8 cellular contexts compared by ENCODE assay signal in the genomic region with DNA sequence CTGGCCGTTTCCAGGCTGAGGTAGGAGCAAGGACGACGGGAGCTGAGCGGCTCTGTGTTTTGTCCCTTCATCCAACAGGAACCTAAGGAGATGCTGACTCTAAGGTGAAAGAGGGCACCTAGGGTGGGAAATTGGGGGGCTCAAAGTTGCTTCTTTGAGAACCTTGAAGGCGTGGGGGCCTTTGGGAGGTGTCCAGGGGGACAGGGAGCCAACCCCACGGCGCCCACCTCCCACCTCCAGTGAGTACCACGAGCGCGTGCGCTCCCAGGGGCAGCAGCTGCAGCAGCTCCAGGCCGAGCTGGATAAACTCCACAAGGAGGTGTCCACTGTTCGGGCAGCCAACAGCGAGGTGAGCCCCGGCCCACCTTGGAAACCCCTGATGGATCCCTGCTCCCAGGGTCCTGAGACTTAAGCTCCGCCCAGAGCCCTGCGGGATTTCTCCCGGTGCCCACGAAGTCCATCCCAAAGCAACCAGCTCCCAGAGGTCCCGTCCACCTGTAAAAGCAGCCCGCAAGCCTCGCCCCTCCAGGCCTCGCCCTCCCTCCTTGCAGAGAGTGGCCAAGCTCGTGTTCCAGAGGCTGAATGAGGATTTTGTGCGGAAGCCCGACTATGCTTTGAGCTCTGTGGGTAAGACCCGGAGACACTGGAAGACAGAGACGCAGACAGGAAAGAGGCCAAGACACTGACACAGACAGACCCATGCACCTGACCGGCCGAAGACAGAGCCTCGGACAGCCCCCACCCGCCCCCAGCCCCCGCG. TPM values are rescaled to one million over a fixed set of nuclear protein-coding genes. Genes with fewer than 3 reads are reported as not detected.
A peak's percentile ranks its signal among the peaks of the same experiment; 100 is the strongest.
DNase-seq lines count a peak whose midpoint lies in the region; ATAC-seq, FAIRE-seq and TF ChIP-seq lines count a peak whose summit lies in the region.

No MANE protein-coding gene starts in this region.

- H4K20me1 ChIP-seq in OCI-LY1 (ENCODE audit: insufficient read depth, low read length) (no peaks in the 10 kb centered on the region), K562 (replicated peaks; ENCODE audit: control insufficient read depth, insufficient read depth, low read length) (no peaks in the 10 kb centered on the region)

- TF ChIP-seq POLR2A in K562 (conservative IDR thresholded peaks at IDR 0.05), result no peak
- TF ChIP-seq POLR2A in tibial nerve (IDR thresholded peaks at IDR 0.05), result no peak

- no peak for TF ChIP-seq EP300 in K562 (IDR thresholded peaks at IDR 0.05; ENCODE audit: low read length)
- no peak for TF ChIP-seq EP300 in tibial nerve (IDR thresholded peaks at IDR 0.05)

- FAIRE-seq in K562 (lab: Jason Lieb, UNC), result no peak

- H3K27me3 ChIP-seq in OCI-LY1 (ENCODE audit: insufficient read depth, low read length) (no peaks in the 10 kb centered on the region), K562 (ENCODE audit: control insufficient read depth in 2 of 2, insufficient read depth in 2 of 2, low read length in 2 of 2) (no peaks in the 10 kb centered on the region), tibial nerve (no peaks in the 10 kb centered on the region)

- intact Hi-C loops in K562 (cut with micrococcal nuclease), result loop anchor here (5.0 to 10.0 kb wide), 2 partner anchors 44 to 154 kb away; a partner anchor contains a TSS

- 86% methylated on average over 26 of the region's 34 CpGs for WGBS in K562 (ENCODE audit: insufficient coverage, low coverage, missing lambda C conversion rate)
- WGBS in tibial nerve, 2 donors, result 6 to 17% methylated on average over 13 to 19 of the region's 34 CpGs

- H3K4me2 ChIP-seq in OCI-LY1 (ENCODE audit: low read length) (peak overlapping the region; percentile 99), K562 (ENCODE audit: insufficient read depth, low read length) (peak overlapping the region; percentile 75)

- no TSS peak for BruUV-seq in K562 (replicated peaks; lab: Mats Ljungman, UMichigan)

- H3K79me2 ChIP-seq in OCI-LY1 (ENCODE audit: insufficient read depth, low read length) (no peaks in the 10 kb centered on the region), K562 (ENCODE audit: control insufficient read depth, insufficient read depth, low read length) (0 out of 3 replicates have a peak, but pooled peaks cover 4% of the 10 kb centered on the region)

- H3K9me3 ChIP-seq in OCI-LY1 (ENCODE audit: low read length), result no peaks in the 10 kb centered on the region
- H3K9me3 ChIP-seq in K562 (replicated peaks; ENCODE audit: control insufficient read depth, insufficient read depth, low read depth, low read length), result no peaks in the 10 kb centered on the region
- H3K9me3 ChIP-seq in tibial nerve, result no peaks in the 10 kb centered on the region

- POLR2A ChIA-PET in K562 (lab: Yijun Ruan, JAX), result interaction anchor here (0.5 to 0.7 kb wide), 2 partner anchors 8 to 153 kb away, joined by 3 to 6 read pairs; a partner anchor contains a TSS
- POLR2A ChIA-PET in HEK293T (lab: Yijun Ruan, JAX), result interaction anchor here (0.5 to 6.1 kb wide), 7 partner anchors 9 to 1278 kb away, joined by 3 to 44 read pairs (median 5); a partner anchor contains a TSS

- no peaks in the 10 kb centered on the region for H3F3A ChIP-seq in OCI-LY1 (ENCODE audit: insufficient read depth, low read length)

- H3K27ac ChIP-seq in OCI-LY1 (ENCODE audit: low read depth, low read length, poor library complexity, severe bottlenecking) (peak overlapping the region; percentile 88), K562 (ENCODE audit: extremely low read depth, low read depth, low read length) (no peak overlapping the region), tibial nerve (peak overlapping the region in 3 of 4 donors; percentile 73 to 94 (median 81))

- peak overlapping the region; percentile 82 for H3K9ac ChIP-seq in OCI-LY1 (ENCODE audit: low read length)
- peak overlapping the region; percentile 32 to 55; a peak in 1 of 4 replicates for H3K9ac ChIP-seq in K562 (ENCODE audit: insufficient read depth in 1 of 2, low read depth in 2 of 2, low read length in 2 of 2)

- H3K4me3 ChIP-seq in OCI-LY1 (ENCODE audit: low read depth, low read length, poor library complexity, severe bottlenecking) (peak overlapping the region; percentile 82), K562 (no peak overlapping the region), tibial nerve (peak overlapping the region; percentile 14 to 75 (median 37))

- CTCF ChIA-PET in K562 (lab: Yijun Ruan, JAX; ENCODE audit: low intra/inter-chr PET ratio) (no interaction called here), HEK293T (lab: Yijun Ruan, JAX) (interaction anchor here (0.7 to 2.4 kb wide), 11 partner anchors 9 to 347 kb away, joined by 3 to 7 read pairs (median 3); a partner anchor contains a TSS)

- no peaks in the 10 kb centered on the region for H3K9me1 ChIP-seq in K562 (ENCODE audit: control insufficient read depth, insufficient read depth, low read length)

- H2AFZ ChIP-seq in OCI-LY1 (ENCODE audit: low read length) (no peak overlapping the region), K562 (ENCODE audit: low read depth, low read length) (no peak overlapping the region)

- H3K4me1 ChIP-seq in OCI-LY1 (ENCODE audit: insufficient read depth, low read length, severe bottlenecking) (peaks cover 39% of the 10 kb centered on the region), K562 (replicated peaks in 1 of 2; ENCODE audit: control insufficient read depth in 2 of 2, insufficient read depth in 2 of 2, low read length in 2 of 2) (peaks cover 7 to 39% of the 10 kb centered on the region in 2 experiments; a peak in 4 of 5 replicates), tibial nerve (peaks cover 0 to 41% (median 27%) of the 10 kb centered on the region in 4 donors)

- H3K36me3 ChIP-seq in OCI-LY1 (ENCODE audit: insufficient read depth, low read length) (no peaks in the 10 kb centered on the region; the same call in 1 of the 2 replicates), K562 (ENCODE audit: control insufficient read depth, insufficient read depth, low read length) (0 out of 3 replicates have a peak, but pooled peaks cover 4% of the 10 kb centered on the region), tibial nerve (peaks cover 0 to 27% (median 0%) of the 10 kb centered on the region in 3 donors)

- ATAC-seq in K562, result no peak

- DNase-seq in DMS 273 (lab: John Stamatoyannopoulos, UW; ENCODE audit: unreplicated experiment) (peak; percentile 59), DMS 273 treated with DMSO at 0.1 percent for 48 hours (lab: John Stamatoyannopoulos, UW) (no peak), K562 (ENCODE audit: extremely low read depth in 1 of 4, low spot score in 3 of 4) (no peak), left kidney (ENCODE audit: low read depth, low spot score) (peak; percentile 44), tibial nerve (ENCODE audit: low spot score in 2 of 2) (no peak), A172 (ENCODE audit: low spot score) (no peak), HEK293T (ENCODE audit: extremely low spot score) (no peak)

- in situ Hi-C loops in K562 (cut with MboI), result no loop called here

- no peak for TF ChIP-seq CTCF in OCI-LY1 (IDR thresholded peaks at IDR 0.05; ENCODE audit: low read length)
- no peak for TF ChIP-seq CTCF in K562 (IDR thresholded peaks at IDR 0.05 in 2 of 3, conservative IDR thresholded peaks at IDR 0.05 in 1 of 3; ENCODE audit: insufficient read depth in 2 of 3, low read depth in 1 of 3, low read length in 3 of 3)
- no peak for TF ChIP-seq CTCF in tibial nerve (IDR thresholded peaks at IDR 0.05)

- no peak for TF ChIP-seq RAD21 in K562 (CRISPR knock-in tag; conservative IDR thresholded peaks at IDR 0.05 in 1 of 2, IDR thresholded peaks at IDR 0.05 in 1 of 2)

- no peaks in the 10 kb centered on the region for H3K9me2 ChIP-seq in OCI-LY1 (ENCODE audit: low read depth, low read length)

RNA-seq across cellular contexts. Expression of a gene that starts 2.9 kb away (rescaled TPM):
- 15.2 and 38.2 TPM in 2 replicates for total RNA-seq in K562 (2011; cell fraction: chromatin; rRNA removed; ENCODE audit: low replicate concordance)
- total RNA-seq in K562 (2011; cell fraction: nucleolus; rRNA removed), result 39.1 and 46.2 TPM in 2 replicates
- total RNA-seq in K562 (2011; cell fraction: nucleoplasm; rRNA removed), result 21.6 and 29.9 TPM in 2 replicates
- total RNA-seq in K562 (2014; rRNA removed), result 5.3 and 6.4 TPM in 2 replicates
- 2.0 and 2.8 TPM in 2 replicates for total RNA-seq in K562 (2014; rRNA removed; fragmentation: Illumina TruSeq; extraction: Trizol)
- 1.5 and 3.4 TPM in 2 replicates for total RNA-seq in K562 (2015; rRNA removed; fragmentation: Illumina TruSeq; extraction: Trizol)
- 7.2 and 9.6 TPM in 2 replicates for total RNA-seq in K562 (2021)
- polyA plus RNA-seq in K562 (2011; rRNA removed), result 11.4 and 12.2 TPM in 2 replicates
- 16.4 and 27.9 TPM in 2 replicates for polyA plus RNA-seq in K562 (2011; cell fraction: cytosol; rRNA removed)
- 79.8 and 97.3 TPM in 2 replicates for polyA plus RNA-seq in K562 (2011; cell fraction: nucleus; rRNA removed)
- 9.4 and 16.3 TPM in 2 replicates for polyA plus RNA-seq in K562 (2012)
- 3.0 and 3.6 TPM in 2 replicates for polyA plus RNA-seq in K562 (2014; fragmentation: Illumina TruSeq; extraction: Trizol)
- polyA plus RNA-seq in K562 (2014; fragmentation: Nextera tagmentation; extraction: Ambion mirVana), result 1 to 10 TPM; 1.6 to 4.6 TPM
- polyA plus RNA-seq in K562 (2014; rRNA removed), result 6.8 and 8.4 TPM in 2 replicates
- 1.6 and 3.6 TPM in 2 replicates for polyA minus RNA-seq in K562 (2011; rRNA and poly(A)+ RNA removed)
- 4.5 and 7.3 TPM in 2 replicates for polyA minus RNA-seq in K562 (2011; cell fraction: cytosol; rRNA and poly(A)+ RNA removed)
- polyA minus RNA-seq in K562 (2011; cell fraction: nucleus; rRNA and poly(A)+ RNA removed), result 11.2 and 12.4 TPM in 2 replicates
- 1 to 10 TPM; 1.3 to 5.7 (median 2.6) TPM for total RNA-seq in tibial nerve
- total RNA-seq in A172 (2014; rRNA removed; shearing (Covaris generic)), result 1.5 and 7.1 TPM in 2 replicates

RNA-seq across cellular contexts. Expression of a gene that starts 46.1 kb away (rescaled TPM):
- 182 and 323 TPM in 2 replicates for total RNA-seq in K562 (2011; cell fraction: chromatin; rRNA removed; ENCODE audit: low replicate concordance)
- total RNA-seq in K562 (2011; cell fraction: nucleolus; rRNA removed), result 205 and 207 TPM in 2 replicates
- 200 and 207 TPM in 2 replicates for total RNA-seq in K562 (2011; cell fraction: nucleoplasm; rRNA removed)
- total RNA-seq in K562 (2014; rRNA removed) (54.4 and 83.8 TPM in 2 replicates), K562 (2014; rRNA removed; fragmentation: Illumina TruSeq; extraction: Trizol) (39.7 and 42.2 TPM in 2 replicates), K562 (2015; rRNA removed; fragmentation: Illumina TruSeq; extraction: Trizol) (41.9 and 42.1 TPM in 2 replicates), K562 (2021) (102 and 105 TPM in 2 replicates), tibial nerve (100 to 1,000 TPM; 116 to 151 (median 144) TPM)
- polyA plus RNA-seq in K562 (2011; rRNA removed) (72.9 and 80.0 TPM in 2 replicates), K562 (2014; fragmentation: Illumina TruSeq; extraction: Trizol) (68.6 and 69.8 TPM in 2 replicates), K562 (2014; fragmentation: Nextera tagmentation; extraction: Ambion mirVana) (10 to 100 TPM; 45.5 to 56.0 TPM), K562 (2014; rRNA removed) (56.0 and 65.2 TPM in 2 replicates)
- polyA plus RNA-seq in K562 (2011; cell fraction: cytosol; rRNA removed), result 124 and 164 TPM in 2 replicates
- 322 and 336 TPM in 2 replicates for polyA plus RNA-seq in K562 (2011; cell fraction: nucleus; rRNA removed)
- polyA plus RNA-seq in K562 (2012), result 98.9 and 128 TPM in 2 replicates
- 46.6 and 66.8 TPM in 2 replicates for polyA minus RNA-seq in K562 (2011; rRNA and poly(A)+ RNA removed)
- polyA minus RNA-seq in K562 (2011; cell fraction: cytosol; rRNA and poly(A)+ RNA removed), result 46.7 and 82.3 TPM in 2 replicates
- polyA minus RNA-seq in K562 (2011; cell fraction: nucleus; rRNA and poly(A)+ RNA removed), result 66.4 and 92.3 TPM in 2 replicates
- total RNA-seq in A172 (2014; rRNA removed; shearing (Covaris generic)), result 194 and 195 TPM in 2 replicates

RNA-seq across cellular contexts. Expression of a gene that starts 46.1 kb away (rescaled TPM):
- 81.9 and 147 TPM in 2 replicates for total RNA-seq in K562 (2011; cell fraction: chromatin; rRNA removed; ENCODE audit: low replicate concordance)
- total RNA-seq in K562 (2011; cell fraction: nucleolus; rRNA removed), result 22.5 and 28.8 TPM in 2 replicates
- total RNA-seq in K562 (2011; cell fraction: nucleoplasm; rRNA removed), result 55.1 and 69.2 TPM in 2 replicates
- 33.9 and 40.8 TPM in 2 replicates for total RNA-seq in K562 (2014; rRNA removed)
- total RNA-seq in K562 (2014; rRNA removed; fragmentation: Illumina TruSeq; extraction: Trizol), result 73.3 and 78.7 TPM in 2 replicates
- total RNA-seq in K562 (2015; rRNA removed; fragmentation: Illumina TruSeq; extraction: Trizol), result 76.5 and 76.8 TPM in 2 replicates
- total RNA-seq in K562 (2021), result 120 TPM in 2 replicates
- polyA plus RNA-seq in K562 (2011; rRNA removed), result 123 and 144 TPM in 2 replicates
- polyA plus RNA-seq in K562 (2011; cell fraction: cytosol; rRNA removed), result 165 and 176 TPM in 2 replicates
- polyA plus RNA-seq in K562 (2011; cell fraction: nucleus; rRNA removed), result 127 and 133 TPM in 2 replicates
- 53.2 and 59.8 TPM in 2 replicates for polyA plus RNA-seq in K562 (2012)
- polyA plus RNA-seq in K562 (2014; fragmentation: Illumina TruSeq; extraction: Trizol), result 133 and 162 TPM in 2 replicates
- polyA plus RNA-seq in K562 (2014; fragmentation: Nextera tagmentation; extraction: Ambion mirVana), result 1 to 10 TPM; 5.0 to 10.0 TPM
- polyA plus RNA-seq in K562 (2014; rRNA removed), result 49.1 and 57.9 TPM in 2 replicates
- 309 and 312 TPM in 2 replicates for polyA minus RNA-seq in K562 (2011; rRNA and poly(A)+ RNA removed)
- polyA minus RNA-seq in K562 (2011; cell fraction: cytosol; rRNA and poly(A)+ RNA removed), result 61.7 and 71.5 TPM in 2 replicates
- 23.6 and 40.4 TPM in 2 replicates for polyA minus RNA-seq in K562 (2011; cell fraction: nucleus; rRNA and poly(A)+ RNA removed)
- total RNA-seq in tibial nerve, result 10 to 100 TPM; 24.9 to 35.0 (median 30.8) TPM
- 50.9 and 51.3 TPM in 2 replicates for total RNA-seq in A172 (2014; rRNA removed; shearing (Covaris generic))

Comparison
In these comparisons a context has a peak if more than half of its experiments do, and no peak if none do; other contexts are left out.
1. DNase-seq: peak in DMS 273 (single experiment) and left kidney (single experiment); none in DMS 273 treated with DMSO at 0.1 percent for 48 hours (single experiment), K562 (0 of 4), tibial nerve (0 of 2), A172 (single experiment) and HEK293T (single experiment).